ENCODE assay signal across 1 cellular context in genomic region chrX:92232182-92232581, GRCh38.
TF ChIP-seq lines count a peak whose summit lies in the region.

No MANE protein-coding gene starts in this region.

TF ChIP-seq in GM23338, 12 proteins besides CTCF, POLR2A, EP300 and RAD21 (continued from another document):
- no peak for TF ChIP-seq ZNF462 (CRISPR knock-in tag; IDR thresholded peaks at IDR 0.05)
- TF ChIP-seq JUNB (IDR thresholded peaks at IDR 0.05; ENCODE audit: unreplicated experiment), result no peak
